Comparison of ENCODE assay signal across 1 cellular context in genomic region chr3:72462611-72463011, GRCh38.
A peak's percentile ranks its signal among the peaks of the same experiment; 100 is the strongest.
TF ChIP-seq lines count a peak whose summit lies in the region.

No MANE protein-coding gene starts in this region.

TF ChIP-seq in HepG2, 621 proteins besides CTCF, POLR2A, EP300 and RAD21 (continued from another document and continues in another):
- TF ChIP-seq ZGPAT (CRISPR knock-in tag; IDR thresholded peaks at IDR 0.05) (peak; percentile 60; the same call in 1 of the 2 replicates), NPAS2 (CRISPR knock-in tag; IDR thresholded peaks at IDR 0.05; ENCODE audit: borderline replicate concordance) (no peak), NFYC (CRISPR knock-in tag; IDR thresholded peaks at IDR 0.05) (no peak), ZFYVE20 (CRISPR knock-in tag; IDR thresholded peaks at IDR 0.05; ENCODE audit: borderline replicate concordance, low read depth) (no peak), MAF1 (CRISPR knock-in tag; IDR thresholded peaks at IDR 0.05; ENCODE audit: borderline replicate concordance) (no peak), SP140L (CRISPR knock-in tag; IDR thresholded peaks at IDR 0.05; ENCODE audit: borderline replicate concordance) (0 out of 2 replicates have a peak, but pooled peaks have one; percentile 44), RFXAP (CRISPR knock-in tag; IDR thresholded peaks at IDR 0.05; ENCODE audit: borderline replicate concordance) (no peak), BATF2 (CRISPR knock-in tag; IDR thresholded peaks at IDR 0.05) (no peak), ZNF225 (CRISPR knock-in tag; IDR thresholded peaks at IDR 0.05) (no peak), XRCC5 (optimal IDR thresholded peaks at IDR 0.05; ENCODE audit: low read length) (no peak), SRF (IDR thresholded peaks at IDR 0.05; ENCODE audit: low read depth, low read length) (no peak), ZNF609 (CRISPR knock-in tag; IDR thresholded peaks at IDR 0.05; ENCODE audit: borderline replicate concordance) (peak; percentile 73; the same call in 1 of the 2 replicates), KLF11 (CRISPR knock-in tag; IDR thresholded peaks at IDR 0.05) (no peak), HMG20A (CRISPR knock-in tag; IDR thresholded peaks at IDR 0.05; ENCODE audit: borderline replicate concordance) (peak; percentile 87), ZNF18 (CRISPR knock-in tag; IDR thresholded peaks at IDR 0.05; ENCODE audit: insufficient replicate concordance) (peak; percentile 44), ZNF777 (CRISPR knock-in tag; IDR thresholded peaks at IDR 0.05) (no peak), MBNL3 (CRISPR knock-in tag; conservative IDR thresholded peaks at IDR 0.05) (no peak), ZMYM3 (CRISPR knock-in tag; IDR thresholded peaks at IDR 0.05) (peak; percentile 59; the same call in 1 of the 2 replicates), HMG20B (CRISPR knock-in tag; conservative IDR thresholded peaks at IDR 0.05) (no peak), ZFP36L1 (CRISPR knock-in tag; IDR thresholded peaks at IDR 0.05) (no peak), ZNF496 (CRISPR knock-in tag; IDR thresholded peaks at IDR 0.05; ENCODE audit: insufficient replicate concordance) (no peak), ISX (CRISPR knock-in tag; conservative IDR thresholded peaks at IDR 0.05) (no peak), ZNF687 (CRISPR knock-in tag; IDR thresholded peaks at IDR 0.05) (peak; percentile 54; the same call in 1 of the 2 replicates), CEBPG (CRISPR knock-in tag; IDR thresholded peaks at IDR 0.05) (peak; percentile 87), ZFY (CRISPR knock-in tag; IDR thresholded peaks at IDR 0.05) (peak; percentile 28; the same call in 1 of the 2 replicates), FOXO1 (CRISPR knock-in tag; IDR thresholded peaks at IDR 0.05) (peak; percentile 83), SOX13 (IDR thresholded peaks at IDR 0.05) (no peak), SOX13 (CRISPR knock-in tag; conservative IDR thresholded peaks at IDR 0.05 in 1 of 2, IDR thresholded peaks at IDR 0.05 in 1 of 2) (peak in 1 of 2 experiments; percentile 76; a peak in 2 of 4 replicates), NR3C1 (CRISPR knock-in tag; IDR thresholded peaks at IDR 0.05) (no peak), TMF1 (CRISPR knock-in tag; IDR thresholded peaks at IDR 0.05; ENCODE audit: low read depth) (no peak), MED13 (CRISPR knock-in tag; IDR thresholded peaks at IDR 0.05) (no peak), HMGXB4 (CRISPR knock-in tag; IDR thresholded peaks at IDR 0.05; ENCODE audit: borderline replicate concordance in 1 of 2, low read depth in 1 of 2) (0 out of 4 replicates have a peak, but pooled peaks of 1 of the 2 experiments have one; percentile 27), ESRRA (CRISPR knock-in tag; IDR thresholded peaks at IDR 0.05; ENCODE audit: low read depth) (peak; percentile 97), SP5 (CRISPR knock-in tag; IDR thresholded peaks at IDR 0.05; ENCODE audit: borderline replicate concordance, low read depth) (no peak), ZNF550 (CRISPR knock-in tag; IDR thresholded peaks at IDR 0.05; ENCODE audit: borderline replicate concordance) (no peak), NCOA2 (CRISPR knock-in tag; IDR thresholded peaks at IDR 0.05) (peak; percentile 76), ZSCAN29 (CRISPR knock-in tag; conservative IDR thresholded peaks at IDR 0.05) (0 out of 2 replicates have a peak, but pooled peaks have one; percentile 55), ZNF577 (CRISPR knock-in tag; IDR thresholded peaks at IDR 0.05; ENCODE audit: borderline replicate concordance, low read depth) (no peak), ZBTB44 (CRISPR knock-in tag; IDR thresholded peaks at IDR 0.05) (no peak), SIX1 (CRISPR knock-in tag; IDR thresholded peaks at IDR 0.05; ENCODE audit: borderline replicate concordance) (0 out of 2 replicates have a peak, but pooled peaks have one; percentile 22), E2F5 (CRISPR knock-in tag; conservative IDR thresholded peaks at IDR 0.05) (no peak), CHD2 (IDR thresholded peaks at IDR 0.05; ENCODE audit: low read depth, low read length) (no peak), ATRX (CRISPR knock-in tag; IDR thresholded peaks at IDR 0.05; ENCODE audit: borderline replicate concordance) (no peak), PREB (CRISPR knock-in tag; IDR thresholded peaks at IDR 0.05) (no peak), ZNF251 (CRISPR knock-in tag; IDR thresholded peaks at IDR 0.05) (no peak), TRIM24 (CRISPR knock-in tag; IDR thresholded peaks at IDR 0.05) (peak; percentile 80), ZSCAN9 (CRISPR knock-in tag; IDR thresholded peaks at IDR 0.05; ENCODE audit: borderline replicate concordance) (peak; percentile 83), ISL2 (CRISPR knock-in tag; IDR thresholded peaks at IDR 0.05) (peak; percentile 18; the same call in 1 of the 2 replicates)
